14 cellular contexts compared by ENCODE assay signal in the genomic region with DNA sequence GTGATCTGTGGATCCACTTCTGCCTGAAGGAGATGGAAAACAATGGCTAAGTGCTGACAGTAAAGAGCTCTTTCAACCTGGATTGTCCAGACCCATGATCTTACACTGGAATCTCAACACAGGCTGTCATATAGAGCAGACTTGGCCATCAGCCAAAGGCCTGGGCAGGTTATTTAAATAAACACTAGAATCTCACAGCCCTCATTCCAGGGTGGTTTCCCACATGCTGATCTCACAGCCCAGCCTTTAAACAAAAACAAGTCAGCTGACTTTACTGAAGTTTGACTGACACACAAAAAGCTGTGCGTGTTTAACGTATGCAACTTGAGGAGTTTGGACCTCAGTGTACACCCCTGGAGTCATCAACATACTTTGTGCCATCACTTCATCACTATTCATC. TPM values are rescaled to one million over a fixed set of nuclear protein-coding genes. Genes with fewer than 3 reads are reported as not detected.
A peak's percentile ranks its signal among the peaks of the same experiment; 100 is the strongest.
DNase-seq lines count a peak whose midpoint lies in the region; ATAC-seq and TF ChIP-seq lines count a peak whose summit lies in the region.
"Had no signal": no experiment of that assay in that cellular context is flagged by ENCODE, and none has a peak within 500 bp of the region (broad histone marks: within the 10 kb centered on the region; RNA-seq: fewer than 3 reads in every experiment).

No MANE protein-coding gene starts in this region.

- DNase-seq in ELR (ENCODE audit: low read depth): peak; percentile 23
- DNase-seq in NCI-H1105 (lab: John Stamatoyannopoulos, UW): peak; percentile 90
- peak; percentile 83 for DNase-seq in astrocyte of the cerebellum (ENCODE audit: low read depth)
- no peak for DNase-seq in ecto neural progenitor cell (ENCODE audit: low spot score)
- DNase-seq in NCI-H1930 (lab: John Stamatoyannopoulos, UW): no peak
- no peak for DNase-seq in naive thymus-derived CD4-positive, alpha-beta T cell
- DNase-seq: activated CD4-positive, alpha-beta T cell treated with anti-CD3 and anti-CD28 coated beads, Interleukin-2, amount 50 U/mL, for 48 hours; activated naive CD4-positive, alpha-beta T cell treated with anti-CD3 and anti-CD28 coated beads for 36 hours; mesendoderm; NCI-H524 treated with DMSO at 0.1 percent for 48 hours; T-helper 1 cell; tibial artery had no signal

- H3K36me3 Mint-ChIP-seq in nephron (ENCODE audit: low read depth): no peaks in the 10 kb centered on the region
- no peaks in the 10 kb centered on the region for H3K36me3 Mint-ChIP-seq in naive thymus-derived CD4-positive, alpha-beta T cell

- H3K36me3 ChIP-seq in naive thymus-derived CD4-positive, alpha-beta T cell (ENCODE audit: control insufficient read depth in 2 of 3, insufficient read depth in 3 of 3, low read length in 3 of 3): no peaks in the 10 kb centered on the region
- H3K36me3 ChIP-seq: tibial artery had no signal

- ATAC-seq in GM21529 (IDR thresholded peaks at IDR 0.05; ENCODE audit: unreplicated experiment): no peak
- no peak for ATAC-seq in naive thymus-derived CD4-positive, alpha-beta T cell

- H3K27ac ChIP-seq in naive thymus-derived CD4-positive, alpha-beta T cell (ENCODE audit: low read depth, low read length): no peak overlapping the region
- H3K27ac ChIP-seq: tibial artery had no signal

- H3K27ac Mint-ChIP-seq in nephron: peak overlapping the region in 2 of 3 experiments; percentile 39 to 57
- H3K27ac Mint-ChIP-seq in naive thymus-derived CD4-positive, alpha-beta T cell: no peak overlapping the region
- H3K27ac Mint-ChIP-seq: activated naive CD4-positive, alpha-beta T cell treated with anti-CD3 and anti-CD28 coated beads for 36 hours had no signal

- in situ Hi-C loops in astrocyte of the cerebellum (cut with HindIII; ENCODE audit: low sequenced_read_pairs): no loop called here

- peaks cover 11% of the 10 kb centered on the region for H3K27me3 Mint-ChIP-seq in nephron (ENCODE audit: low read depth)
- H3K27me3 Mint-ChIP-seq in naive thymus-derived CD4-positive, alpha-beta T cell: no peaks in the 10 kb centered on the region

- intact Hi-C loops in naive thymus-derived CD4-positive, alpha-beta T cell (cut with micrococcal nuclease): no loop called here

- H3K4me1 Mint-ChIP-seq in nephron: peaks cover 22% of the 10 kb centered on the region
- H3K4me1 Mint-ChIP-seq in naive thymus-derived CD4-positive, alpha-beta T cell: no peaks in the 10 kb centered on the region

- H3K27me3 ChIP-seq in naive thymus-derived CD4-positive, alpha-beta T cell (ENCODE audit: control insufficient read depth in 2 of 2, insufficient read depth in 2 of 2, low read length in 2 of 2): no peaks in the 10 kb centered on the region
- H3K27me3 ChIP-seq: tibial artery had no signal

- no peaks in the 10 kb centered on the region for H3K9me3 ChIP-seq in naive thymus-derived CD4-positive, alpha-beta T cell (ENCODE audit: control insufficient read depth in 2 of 3, low read length in 3 of 3)
- H3K9me3 ChIP-seq: tibial artery had no signal

- H3K4me1 ChIP-seq in naive thymus-derived CD4-positive, alpha-beta T cell (ENCODE audit: control insufficient read depth in 2 of 2, insufficient read depth in 2 of 2, low read length in 2 of 2): no peaks in the 10 kb centered on the region

- no peak overlapping the region for H3K4me3 ChIP-seq in astrocyte of the cerebellum (ENCODE audit: low read depth, low read length)
- no peak overlapping the region for H3K4me3 ChIP-seq in naive thymus-derived CD4-positive, alpha-beta T cell (ENCODE audit: low read length)
- H3K4me3 ChIP-seq: tibial artery had no signal

- POLR2A ChIA-PET in naive thymus-derived CD4-positive, alpha-beta T cell (lab: Charles Lee): no interaction called here

- CTCF ChIA-PET in naive thymus-derived CD4-positive, alpha-beta T cell (lab: Charles Lee): no interaction called here

- TF ChIP-seq CTCF in astrocyte of the cerebellum (IDR thresholded peaks at IDR 0.05; ENCODE audit: low read depth, low read length, missing control alignments) (no peak), nephron (IDR thresholded peaks at IDR 0.05; ENCODE audit: unreplicated experiment in 3 of 3) (no peak)

- H3K9me3 Mint-ChIP-seq in nephron: no peaks in the 10 kb centered on the region
- H3K9me3 Mint-ChIP-seq in naive thymus-derived CD4-positive, alpha-beta T cell: no peaks in the 10 kb centered on the region
- H3K9me3 Mint-ChIP-seq: activated naive CD4-positive, alpha-beta T cell treated with anti-CD3 and anti-CD28 coated beads for 36 hours had no signal

- H3K4me3 Mint-ChIP-seq in nephron: no peak overlapping the region
- H3K4me3 Mint-ChIP-seq in naive thymus-derived CD4-positive, alpha-beta T cell: no peak overlapping the region
- H3K4me3 Mint-ChIP-seq: activated naive CD4-positive, alpha-beta T cell treated with anti-CD3 and anti-CD28 coated beads for 36 hours had no signal

RNA-seq across cellular contexts. Expression of gene SYNDIG1, which starts 28.4 kb away (rescaled TPM):
- total RNA-seq in naive thymus-derived CD4-positive, alpha-beta T cell: not detected
- polyA plus RNA-seq in naive thymus-derived CD4-positive, alpha-beta T cell: not detected
- total RNA-seq: activated naive CD4-positive, alpha-beta T cell treated with anti-CD3 and anti-CD28 coated beads for 36 hours had no signal

Comparison
In these comparisons a context has a peak if more than half of its experiments do, and no peak if none do; other contexts are left out.
1. DNase-seq: peak in ELR (single experiment), NCI-H1105 (single experiment) and astrocyte of the cerebellum (single experiment); none in ecto neural progenitor cell (single experiment), NCI-H1930 (0 of 2) and naive thymus-derived CD4-positive, alpha-beta T cell (0 of 9).
2. H3K27ac Mint-ChIP-seq: peak in nephron (2 of 3); none in naive thymus-derived CD4-positive, alpha-beta T cell (0 of 9).